In genomic region chr10:72244573-72245038, GRCh38 we compare ENCODE assay signal across 1 cellular context.
TF ChIP-seq lines count a peak whose summit lies in the region.

No MANE protein-coding gene starts in this region.

TF ChIP-seq in H1, 55 proteins besides CTCF, POLR2A, EP300 and RAD21:
- TF ChIP-seq, protein P1, sequence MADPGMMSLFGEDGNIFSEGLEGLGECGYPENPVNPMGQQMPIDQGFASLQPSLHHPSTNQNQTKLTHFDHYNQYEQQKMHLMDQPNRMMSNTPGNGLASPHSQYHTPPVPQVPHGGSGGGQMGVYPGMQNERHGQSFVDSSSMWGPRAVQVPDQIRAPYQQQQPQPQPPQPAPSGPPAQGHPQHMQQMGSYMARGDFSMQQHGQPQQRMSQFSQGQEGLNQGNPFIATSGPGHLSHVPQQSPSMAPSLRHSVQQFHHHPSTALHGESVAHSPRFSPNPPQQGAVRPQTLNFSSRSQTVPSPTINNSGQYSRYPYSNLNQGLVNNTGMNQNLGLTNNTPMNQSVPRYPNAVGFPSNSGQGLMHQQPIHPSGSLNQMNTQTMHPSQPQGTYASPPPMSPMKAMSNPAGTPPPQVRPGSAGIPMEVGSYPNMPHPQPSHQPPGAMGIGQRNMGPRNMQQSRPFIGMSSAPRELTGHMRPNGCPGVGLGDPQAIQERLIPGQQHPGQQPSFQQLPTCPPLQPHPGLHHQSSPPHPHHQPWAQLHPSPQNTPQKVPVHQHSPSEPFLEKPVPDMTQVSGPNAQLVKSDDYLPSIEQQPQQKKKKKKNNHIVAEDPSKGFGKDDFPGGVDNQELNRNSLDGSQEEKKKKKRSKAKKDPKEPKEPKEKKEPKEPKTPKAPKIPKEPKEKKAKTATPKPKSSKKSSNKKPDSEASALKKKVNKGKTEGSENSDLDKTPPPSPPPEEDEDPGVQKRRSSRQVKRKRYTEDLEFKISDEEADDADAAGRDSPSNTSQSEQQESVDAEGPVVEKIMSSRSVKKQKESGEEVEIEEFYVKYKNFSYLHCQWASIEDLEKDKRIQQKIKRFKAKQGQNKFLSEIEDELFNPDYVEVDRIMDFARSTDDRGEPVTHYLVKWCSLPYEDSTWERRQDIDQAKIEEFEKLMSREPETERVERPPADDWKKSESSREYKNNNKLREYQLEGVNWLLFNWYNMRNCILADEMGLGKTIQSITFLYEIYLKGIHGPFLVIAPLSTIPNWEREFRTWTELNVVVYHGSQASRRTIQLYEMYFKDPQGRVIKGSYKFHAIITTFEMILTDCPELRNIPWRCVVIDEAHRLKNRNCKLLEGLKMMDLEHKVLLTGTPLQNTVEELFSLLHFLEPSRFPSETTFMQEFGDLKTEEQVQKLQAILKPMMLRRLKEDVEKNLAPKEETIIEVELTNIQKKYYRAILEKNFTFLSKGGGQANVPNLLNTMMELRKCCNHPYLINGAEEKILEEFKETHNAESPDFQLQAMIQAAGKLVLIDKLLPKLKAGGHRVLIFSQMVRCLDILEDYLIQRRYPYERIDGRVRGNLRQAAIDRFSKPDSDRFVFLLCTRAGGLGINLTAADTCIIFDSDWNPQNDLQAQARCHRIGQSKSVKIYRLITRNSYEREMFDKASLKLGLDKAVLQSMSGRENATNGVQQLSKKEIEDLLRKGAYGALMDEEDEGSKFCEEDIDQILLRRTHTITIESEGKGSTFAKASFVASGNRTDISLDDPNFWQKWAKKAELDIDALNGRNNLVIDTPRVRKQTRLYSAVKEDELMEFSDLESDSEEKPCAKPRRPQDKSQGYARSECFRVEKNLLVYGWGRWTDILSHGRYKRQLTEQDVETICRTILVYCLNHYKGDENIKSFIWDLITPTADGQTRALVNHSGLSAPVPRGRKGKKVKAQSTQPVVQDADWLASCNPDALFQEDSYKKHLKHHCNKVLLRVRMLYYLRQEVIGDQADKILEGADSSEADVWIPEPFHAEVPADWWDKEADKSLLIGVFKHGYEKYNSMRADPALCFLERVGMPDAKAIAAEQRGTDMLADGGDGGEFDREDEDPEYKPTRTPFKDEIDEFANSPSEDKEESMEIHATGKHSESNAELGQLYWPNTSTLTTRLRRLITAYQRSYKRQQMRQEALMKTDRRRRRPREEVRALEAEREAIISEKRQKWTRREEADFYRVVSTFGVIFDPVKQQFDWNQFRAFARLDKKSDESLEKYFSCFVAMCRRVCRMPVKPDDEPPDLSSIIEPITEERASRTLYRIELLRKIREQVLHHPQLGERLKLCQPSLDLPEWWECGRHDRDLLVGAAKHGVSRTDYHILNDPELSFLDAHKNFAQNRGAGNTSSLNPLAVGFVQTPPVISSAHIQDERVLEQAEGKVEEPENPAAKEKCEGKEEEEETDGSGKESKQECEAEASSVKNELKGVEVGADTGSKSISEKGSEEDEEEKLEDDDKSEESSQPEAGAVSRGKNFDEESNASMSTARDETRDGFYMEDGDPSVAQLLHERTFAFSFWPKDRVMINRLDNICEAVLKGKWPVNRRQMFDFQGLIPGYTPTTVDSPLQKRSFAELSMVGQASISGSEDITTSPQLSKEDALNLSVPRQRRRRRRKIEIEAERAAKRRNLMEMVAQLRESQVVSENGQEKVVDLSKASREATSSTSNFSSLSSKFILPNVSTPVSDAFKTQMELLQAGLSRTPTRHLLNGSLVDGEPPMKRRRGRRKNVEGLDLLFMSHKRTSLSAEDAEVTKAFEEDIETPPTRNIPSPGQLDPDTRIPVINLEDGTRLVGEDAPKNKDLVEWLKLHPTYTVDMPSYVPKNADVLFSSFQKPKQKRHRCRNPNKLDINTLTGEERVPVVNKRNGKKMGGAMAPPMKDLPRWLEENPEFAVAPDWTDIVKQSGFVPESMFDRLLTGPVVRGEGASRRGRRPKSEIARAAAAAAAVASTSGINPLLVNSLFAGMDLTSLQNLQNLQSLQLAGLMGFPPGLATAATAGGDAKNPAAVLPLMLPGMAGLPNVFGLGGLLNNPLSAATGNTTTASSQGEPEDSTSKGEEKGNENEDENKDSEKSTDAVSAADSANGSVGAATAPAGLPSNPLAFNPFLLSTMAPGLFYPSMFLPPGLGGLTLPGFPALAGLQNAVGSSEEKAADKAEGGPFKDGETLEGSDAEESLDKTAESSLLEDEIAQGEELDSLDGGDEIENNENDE (IDR thresholded peaks at IDR 0.05; ENCODE audit: insufficient replicate concordance, low read length), result no peak
- TF ChIP-seq SRF (IDR thresholded peaks at IDR 0.05; ENCODE audit: low read depth, low read length) (no peak), BCL11A (IDR thresholded peaks at IDR 0.05; ENCODE audit: low read depth in 2 of 2, low read length in 2 of 2) (no peak), CTBP2 (IDR thresholded peaks at IDR 0.05; ENCODE audit: borderline replicate concordance, insufficient read depth, insufficient read length, low read length) (no peak), ASH2L (IDR thresholded peaks at IDR 0.05; ENCODE audit: low read length) (no peak), TBP (IDR thresholded peaks at IDR 0.05; ENCODE audit: low read depth, low read length) (no peak), SIRT6 (IDR thresholded peaks at IDR 0.05; ENCODE audit: low read length) (no peak), JUN (IDR thresholded peaks at IDR 0.05; ENCODE audit: low read depth, low read length) (no peak), SP1 (IDR thresholded peaks at IDR 0.05; ENCODE audit: low read depth, low read length) (no peak), BRCA1 (IDR thresholded peaks at IDR 0.05; ENCODE audit: low read depth, low read length) (no peak), RNF2 (IDR thresholded peaks at IDR 0.05; ENCODE audit: borderline replicate concordance, low read depth, low read length, missing control alignments, poor library complexity, severe bottlenecking) (no peak), CHD2 (IDR thresholded peaks at IDR 0.05; ENCODE audit: low read length) (no peak), EGR1 (IDR thresholded peaks at IDR 0.05; ENCODE audit: borderline replicate concordance, low read depth, low read length) (no peak), NANOG (IDR thresholded peaks at IDR 0.05; ENCODE audit: insufficient read depth, low read depth, low read length, poor library complexity, severe bottlenecking) (no peak), JUND (IDR thresholded peaks at IDR 0.05; ENCODE audit: low read length) (no peak), KDM4A (IDR thresholded peaks at IDR 0.05; ENCODE audit: low read depth, low read length, severe bottlenecking) (no peak), EZH2 (IDR thresholded peaks at IDR 0.05; ENCODE audit: low read depth, low read length, severe bottlenecking) (no peak), RXRA (IDR thresholded peaks at IDR 0.05; ENCODE audit: insufficient read depth, low read depth, low read length) (no peak)
